Comparison of ENCODE assay signal across 8 cellular contexts in the genomic region with DNA sequence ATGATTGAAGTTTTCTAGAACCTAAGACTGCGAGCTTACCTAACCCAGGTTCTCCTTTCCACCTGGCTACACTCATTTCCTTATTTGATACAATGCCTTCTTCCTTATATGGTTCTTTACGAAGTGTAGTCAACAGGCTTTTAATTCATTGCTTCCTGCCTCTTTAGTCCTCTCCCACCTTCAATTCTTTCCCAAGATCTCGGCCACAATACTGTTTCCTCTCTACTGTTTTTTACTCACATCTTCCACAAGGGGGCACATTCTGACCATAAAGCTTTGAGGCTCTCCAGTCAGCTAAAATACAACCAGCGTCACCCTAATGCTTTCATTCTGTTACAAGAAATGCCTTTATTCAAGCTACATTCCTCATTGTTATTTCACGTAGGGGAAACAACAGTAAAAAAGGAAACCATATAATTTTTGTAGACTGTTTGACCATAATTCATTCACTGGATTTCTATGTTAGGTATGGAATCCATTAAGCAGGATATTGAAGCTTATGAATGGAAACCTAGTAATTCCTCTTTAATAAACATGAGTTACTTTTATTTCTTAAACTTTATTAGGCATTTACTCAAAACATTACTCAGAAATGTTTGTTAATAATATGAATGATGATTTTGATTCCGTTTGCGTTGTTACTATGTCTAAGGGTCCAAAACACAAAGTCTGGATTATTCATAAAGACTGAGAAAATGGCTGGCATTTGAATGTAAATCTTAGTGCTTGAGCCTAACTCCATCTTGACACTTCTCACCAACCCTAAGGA. TPM values are rescaled to one million over a fixed set of nuclear protein-coding genes. Genes with fewer than 3 reads are reported as not detected.
DNase-seq lines count a peak whose midpoint lies in the region; ATAC-seq and TF ChIP-seq lines count a peak whose summit lies in the region.

No MANE protein-coding gene starts in this region.

- no peak overlapping the region for H3K27ac Mint-ChIP-seq in naive B cell

- no peaks in the 10 kb centered on the region for H3K27me3 Mint-ChIP-seq in naive B cell

- H3K4me3 Mint-ChIP-seq in naive B cell: no peak overlapping the region

- no peaks in the 10 kb centered on the region for H3K4me1 Mint-ChIP-seq in naive B cell

- TF ChIP-seq POLR2A in erythroblast (IDR thresholded peaks at IDR 0.05; ENCODE audit: low read length): no peak

- in situ Hi-C loops in SK-MEL-5 (cut with HindIII; ENCODE audit: low pct_unique_long_range_greater_than_20kb, low sequenced_read_pairs): no loop called here

- no peaks in the 10 kb centered on the region for H3K36me3 Mint-ChIP-seq in naive B cell

- peaks cover 0 to 7% (median 0%) of the 10 kb centered on the region in 7 donors for H3K9me3 Mint-ChIP-seq in naive B cell

- ATAC-seq in GM18519 (IDR thresholded peaks at IDR 0.05; ENCODE audit: low FRiP score, unreplicated experiment): peak; percentile 87
- ATAC-seq in HG02943 (IDR thresholded peaks at IDR 0.05; ENCODE audit: low read depth, unreplicated experiment): peak; percentile 84
- no peak for ATAC-seq in naive B cell (ENCODE audit: low read depth in 2 of 2)
- ATAC-seq in activated CD4-positive, CD25-positive, alpha-beta regulatory T cell treated with anti-CD3 and anti-CD28 coated beads, Interleukin-2, amount 50 U/mL, for 24 hours: no peak

- peak; percentile 80 to 85 for DNase-seq in AML-193 (lab: John Stamatoyannopoulos, UW)
- DNase-seq in NCI-H1105 treated with DMSO at 0.1 percent for 48 hours (lab: John Stamatoyannopoulos, UW): peak; percentile 86
- peak; percentile 91 for DNase-seq in SK-MEL-5 (ENCODE audit: low read depth, low spot score)
- peak; percentile 66 to 72 for DNase-seq in erythroblast (lab: John Stamatoyannopoulos, UW)
- peak; percentile 0 for DNase-seq in naive B cell

RNA-seq across cellular contexts. Expression of gene VEPH1, which starts 29.5 kb away (rescaled TPM):
- total RNA-seq in SK-MEL-5 (2014; rRNA removed; shearing (Covaris generic)): 42.3 and 51.9 TPM in 2 replicates
- 9.6 and 14.6 TPM in 2 replicates for polyA plus RNA-seq in SK-MEL-5 (2015; cell fraction: cytosol; rRNA removed)
- 7.9 and 30.2 TPM in 2 replicates for polyA plus RNA-seq in SK-MEL-5 (2015; cell fraction: nucleus; rRNA removed)
- polyA plus RNA-seq in naive B cell (ENCODE audit: low read depth in 6 of 6): 1 to 10 TPM in 1 of 6 donors, under 1 TPM in 1, not detected in 4; 0.20 to 1.6 TPM

Comparison
In these comparisons a context has a peak if more than half of its experiments do, and no peak if none do; other contexts are left out.
1. DNase-seq: peak in every context shown above with its lines; median percentile 91 in SK-MEL-5; 86 in NCI-H1105 treated with DMSO at 0.1 percent for 48 hours; 82 in AML-193; 69 in erythroblast; 0 in naive B cell.
2. ATAC-seq: peak in GM18519 (single experiment) and HG02943 (single experiment); none in naive B cell (0 of 2) and activated CD4-positive, CD25-positive, alpha-beta regulatory T cell treated with anti-CD3 and anti-CD28 coated beads, Interleukin-2, amount 50 U/mL, for 24 hours (0 of 2).